Comparison of ENCODE assay signal across 13 cellular contexts in the genomic region with DNA sequence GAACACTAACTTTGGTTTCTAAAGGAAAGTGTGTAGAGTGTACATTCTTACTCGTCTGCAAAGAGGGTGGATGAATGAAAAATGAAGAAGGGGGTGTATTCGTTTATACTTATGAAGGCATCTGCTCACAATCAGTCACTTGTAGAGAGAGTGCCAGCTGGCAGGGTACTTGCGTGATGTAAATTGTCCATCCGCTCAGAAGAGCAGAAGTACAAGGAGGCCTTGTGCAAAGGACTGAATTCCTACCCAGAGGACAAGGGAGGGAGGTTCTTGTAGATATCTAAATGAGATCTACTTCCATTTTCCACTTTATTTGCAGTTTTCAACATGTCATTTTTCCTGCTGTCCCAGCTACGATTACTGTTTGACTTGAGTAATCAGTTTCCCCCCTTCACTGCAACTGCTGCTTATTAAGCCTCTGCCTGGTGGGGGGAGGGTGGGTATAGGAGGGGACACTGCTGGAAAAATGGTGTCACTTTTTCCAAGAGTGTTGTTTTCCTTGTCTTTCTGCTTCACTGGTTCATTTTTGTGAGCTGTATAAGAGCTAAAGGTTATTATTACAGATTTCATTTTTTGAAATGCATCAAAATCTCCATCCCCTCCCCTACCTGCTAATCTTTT.
DNase-seq lines count a peak whose midpoint lies in the region; ATAC-seq, FAIRE-seq and TF ChIP-seq lines count a peak whose summit lies in the region.
"Had no signal": no experiment of that assay in that cellular context is flagged by ENCODE, and none has a peak within 500 bp of the region (broad histone marks: within the 10 kb centered on the region; RNA-seq: fewer than 3 reads in every experiment).

No MANE protein-coding gene starts in this region.

- CTCF ChIA-PET in IMR-90 (lab: Yijun Ruan, JAX) = interaction anchor here (0.7 to 1.4 kb wide), 2 partner anchors 60 to 128 kb away, joined by 3 to 4 read pairs; no protein-coding TSS in a partner anchor
- CTCF ChIA-PET in OCI-LY7 (lab: Charles Lee; ENCODE audit: unreplicated experiment) = interaction anchor here (0.6 kb wide), 1 partner anchor 34 kb away, joined by 4 read pairs; no protein-coding TSS in a partner anchor
- CTCF ChIA-PET in T-cell (lab: Charles Lee) = no interaction called here

- no peak for TF ChIP-seq CTCF in IMR-90 (conservative IDR thresholded peaks at IDR 0.05; ENCODE audit: low read depth, low read length)
- no peak for TF ChIP-seq CTCF in astrocyte (IDR thresholded peaks at IDR 0.05; ENCODE audit: insufficient read depth, low read depth, low read length)
- TF ChIP-seq CTCF in left lung (IDR thresholded peaks at IDR 0.05) = no peak
- TF ChIP-seq CTCF in OCI-LY7 (conservative IDR thresholded peaks at IDR 0.05; ENCODE audit: low read length) = no peak

- H3K14ac ChIP-seq in IMR-90 (replicated peaks; ENCODE audit: low read depth, low read length) = peak overlapping the region; percentile 48; the same call in 1 of the 2 replicates

- no peak overlapping the region for H2AK9ac ChIP-seq in IMR-90 (replicated peaks; ENCODE audit: low read depth, low read length, poor library complexity)

- peaks cover 28% of the 10 kb centered on the region for H3K9me1 ChIP-seq in IMR-90 (ENCODE audit: insufficient read depth, low read length)

- TF ChIP-seq POLR2A in IMR-90 (IDR thresholded peaks at IDR 0.05; ENCODE audit: low read depth, low read length) = no peak

- H3K4me3 Mint-ChIP-seq in astrocyte (ENCODE audit: unreplicated experiment) (no peak overlapping the region), T-cell (no peak overlapping the region)
- H3K4me3 Mint-ChIP-seq: activated T-cell treated with anti-CD3 and anti-CD28 coated beads, Interleukin-2, amount 50 U/mL, for 72 hours; T-helper 1 cell treated with Interleukin-12 subunit alpha and Interleukin-12 subunit beta and Interleukin-4 antibody, amounts not matched to agents 30 μg/mL and 1 μg/mL, for 36 hours had no signal

- peak overlapping the region; percentile 68; the same call in 1 of the 2 replicates for H3K27ac ChIP-seq in IMR-90 (ENCODE audit: insufficient read depth, low read length)
- no peak overlapping the region for H3K27ac ChIP-seq in astrocyte (ENCODE audit: low read depth, low read length)
- H3K27ac ChIP-seq in left lung = peak overlapping the region; percentile 19 to 49
- H3K27ac ChIP-seq in stomach smooth muscle (ENCODE audit: low read length) = peak overlapping the region; percentile 68
- no peak overlapping the region for H3K27ac ChIP-seq in OCI-LY7 (ENCODE audit: low read depth, low read length, poor library complexity, severe bottlenecking)

- no peak overlapping the region for H3K56ac ChIP-seq in IMR-90 (ENCODE audit: extremely low read depth, insufficient read depth, low read length)

- no peak overlapping the region for H4K8ac ChIP-seq in IMR-90 (ENCODE audit: low read depth in 2 of 2, low read length in 2 of 2)

- WGBS in IMR-90 (ENCODE audit: extremely low coverage in 2 of 2, insufficient read length in 1 of 2), 2 experiments = 0% methylated on average over 2 of the region's 5 CpGs; no CpG with 5 or more reads in 1 of the 2 experiments

- intact Hi-C loops in IMR-90 (cut with micrococcal nuclease) = no loop called here
- intact Hi-C loops in left lung (cut with DNase I) = no loop called here
- intact Hi-C loops in OCI-LY7 (cut with micrococcal nuclease; ENCODE audit: unreplicated experiment) = no loop called here

- dilution Hi-C loops in IMR-90 (cut with HindIII; ENCODE audit: low sequenced_read_pairs, unreplicated experiment) = no loop called here

- H3K79me2 ChIP-seq in astrocyte (ENCODE audit: insufficient read depth, low read length) = peaks cover 100% of the 10 kb centered on the region
- H3K79me2 ChIP-seq in OCI-LY7 (ENCODE audit: insufficient read depth, low read depth, low read length) = no peaks in the 10 kb centered on the region

- peak overlapping the region; percentile 13; the same call in 1 of the 2 replicates for H3K23ac ChIP-seq in IMR-90 (ENCODE audit: low read depth, low read length)

- H2BK5ac ChIP-seq in IMR-90 (ENCODE audit: low read depth, low read length, poor library complexity, severe bottlenecking) = peak overlapping the region; percentile 15

- no peak overlapping the region for H2BK120ac ChIP-seq in IMR-90 (ENCODE audit: low read depth, low read length)

- no peak for FAIRE-seq in astrocyte (lab: Jason Lieb, UNC)

- H3K9me3 Mint-ChIP-seq in astrocyte (ENCODE audit: unreplicated experiment) (no peaks in the 10 kb centered on the region), T-cell (no peaks in the 10 kb centered on the region)
- H3K9me3 Mint-ChIP-seq: activated T-cell treated with anti-CD3 and anti-CD28 coated beads, Interleukin-2, amount 50 U/mL, for 72 hours; T-helper 1 cell treated with Interleukin-12 subunit alpha and Interleukin-12 subunit beta and Interleukin-4 antibody, amounts not matched to agents 30 μg/mL and 1 μg/mL, for 36 hours had no signal

- 0 out of 2 replicates have a peak overlapping the region, but pooled peaks have one; percentile 5 for H4K91ac ChIP-seq in IMR-90 (ENCODE audit: insufficient read depth, low read depth, low read length)

- peaks cover 62% of the 10 kb centered on the region for H4K20me1 ChIP-seq in IMR-90 (ENCODE audit: insufficient read depth, low read length)
- H4K20me1 ChIP-seq in astrocyte (ENCODE audit: insufficient read depth, low read length) = peaks cover 95% of the 10 kb centered on the region
- H4K20me1 ChIP-seq in OCI-LY7 (ENCODE audit: insufficient read depth, low read length) = peaks cover 5% of the 10 kb centered on the region; the same call in 1 of the 2 replicates

- DNase-seq in IMR-90 = peak; percentile 82
- peak; percentile 79 for DNase-seq in astrocyte (ENCODE audit: low read depth)
- DNase-seq in left lung = no peak
- no peak for DNase-seq in stimulated activated CD4-positive, alpha-beta T cell treated with anti-CD3 and anti-CD28 coated beads, Interleukin-4, amount 100 ng/mL, for 4 hours
- no peak for DNase-seq in effector CD8-positive, alpha-beta T cell (lab: John Stamatoyannopoulos, UW)
- no peak for DNase-seq in OCI-LY7 (ENCODE audit: low spot score)
- DNase-seq in T-cell = no peak
- DNase-seq: activated T-cell treated with anti-CD3 and anti-CD28 coated beads, Interleukin-2, amount 50 U/mL, for 72 hours; GDM1; NCI-H1092; stimulated activated CD4-positive, alpha-beta T cell treated with anti-CD3 and anti-CD28 coated beads, Interleukin-1b, Interleukin-23, amount 100 ng/mL, for 48 hours had no signal

- H4K5ac ChIP-seq in IMR-90 (ENCODE audit: low read depth, low read length) = peak overlapping the region; percentile 42; the same call in 1 of the 2 replicates

- peaks cover 9 to 77% of the 10 kb centered on the region in 2 experiments; a peak in 3 of 4 replicates for H3K79me1 ChIP-seq in IMR-90 (ENCODE audit: low read depth in 1 of 2, low read length in 2 of 2)

- H2AFZ ChIP-seq in IMR-90 (replicated peaks; ENCODE audit: low read length, poor library complexity) (no peak overlapping the region), astrocyte (ENCODE audit: low read depth, low read length) (no peak overlapping the region), OCI-LY7 (ENCODE audit: low read length) (no peak overlapping the region)

- H3K27ac Mint-ChIP-seq in astrocyte (ENCODE audit: unreplicated experiment) = no peak overlapping the region
- H3K27ac Mint-ChIP-seq in T-cell = no peak overlapping the region
- H3K27ac Mint-ChIP-seq: activated T-cell treated with anti-CD3 and anti-CD28 coated beads, Interleukin-2, amount 50 U/mL, for 72 hours; T-helper 1 cell treated with Interleukin-12 subunit alpha and Interleukin-12 subunit beta and Interleukin-4 antibody, amounts not matched to agents 30 μg/mL and 1 μg/mL, for 36 hours had no signal

- BruUV-seq in IMR-90 (replicated peaks; lab: Mats Ljungman, UMichigan) (no TSS peak), OCI-LY7 (replicated peaks; lab: Mats Ljungman, UMichigan) (no TSS peak)

- peak overlapping the region; percentile 14; the same call in 1 of the 2 replicates for H2AK5ac ChIP-seq in IMR-90 (ENCODE audit: low read depth, low read length)

- POLR2A ChIA-PET in IMR-90 (lab: Charles Lee; ENCODE audit: unreplicated experiment) (no interaction called here), OCI-LY7 (lab: Charles Lee) (interaction anchor here (0.6 to 1.5 kb wide), 5 partner anchors 13 to 327 kb away, joined by 3 to 5 read pairs (median 3); no protein-coding TSS in a partner anchor), T-cell (lab: Charles Lee) (no interaction called here)

- no peaks in the 10 kb centered on the region for H3K36me3 Mint-ChIP-seq in astrocyte (ENCODE audit: low read depth, unreplicated experiment)
- no peaks in the 10 kb centered on the region for H3K36me3 Mint-ChIP-seq in T-cell

- ATAC-seq in IMR-90 (ENCODE audit: low read depth) (peak; percentile 46), left lung (peak; percentile 48), T-cell (replicated peaks in 1 of 4) (no peak)
- ATAC-seq: activated T-cell treated with anti-CD3 and anti-CD28 coated beads, Interleukin-2, amount 50 U/mL, for 72 hours had no signal

- H2BK20ac ChIP-seq in IMR-90 (ENCODE audit: low read depth, low read length) = no peak overlapping the region

- H3K9me3 ChIP-seq in IMR-90 (ENCODE audit: control insufficient read depth, insufficient read depth, low read length) (no peaks in the 10 kb centered on the region), astrocyte (ENCODE audit: insufficient read depth, low read depth, low read length) (no peaks in the 10 kb centered on the region), left lung (no peaks in the 10 kb centered on the region), stomach smooth muscle (ENCODE audit: control insufficient read depth in 2 of 2, low read length in 2 of 2) (no peaks in the 10 kb centered on the region), OCI-LY7 (ENCODE audit: low read length) (no peaks in the 10 kb centered on the region)

- H3K9ac ChIP-seq in IMR-90 (ENCODE audit: low read depth, low read length) (no peak overlapping the region), astrocyte (ENCODE audit: low read length) (no peak overlapping the region), stomach smooth muscle (ENCODE audit: low read length in 2 of 2) (no peak overlapping the region)

- H3K4me2 ChIP-seq in IMR-90 (ENCODE audit: low read depth, low read length) = peak overlapping the region; percentile 58
- no peak overlapping the region for H3K4me2 ChIP-seq in astrocyte (ENCODE audit: low read length)
- H3K4me2 ChIP-seq in OCI-LY7 (ENCODE audit: low read length) = no peak overlapping the region; the same call in 1 of the 2 replicates

- no peak overlapping the region for H3K4ac ChIP-seq in IMR-90 (ENCODE audit: low read depth, low read length)

- H3K9me2 ChIP-seq in OCI-LY7 (ENCODE audit: insufficient read depth, low read length) = no peaks in the 10 kb centered on the region

- H3K4me1 Mint-ChIP-seq in astrocyte (ENCODE audit: low read depth, unreplicated experiment) (peaks cover 45% of the 10 kb centered on the region), T-cell (no peaks in the 10 kb centered on the region)

- no peak for TF ChIP-seq RAD21 in IMR-90 (IDR thresholded peaks at IDR 0.05; ENCODE audit: low read length)

- H3K4me1 ChIP-seq in IMR-90 (ENCODE audit: control insufficient read depth, insufficient read depth, low read length) (peaks cover 20% of the 10 kb centered on the region), astrocyte (ENCODE audit: insufficient read depth, low read length) (peaks cover 19% of the 10 kb centered on the region), left lung (peaks cover 20 to 21% of the 10 kb centered on the region in 2 donors), stomach smooth muscle (ENCODE audit: control insufficient read depth, insufficient read depth, low read length) (peaks cover 21% of the 10 kb centered on the region), OCI-LY7 (ENCODE audit: insufficient read depth, low read length, poor library complexity, severe bottlenecking) (peaks cover 7% of the 10 kb centered on the region)

- H3K27me3 ChIP-seq in IMR-90 (ENCODE audit: control insufficient read depth, insufficient read depth, low read length) = no peaks in the 10 kb centered on the region
- H3K27me3 ChIP-seq in astrocyte (ENCODE audit: insufficient read depth, low read length) = no peaks in the 10 kb centered on the region
- no peaks in the 10 kb centered on the region for H3K27me3 ChIP-seq in left lung
- H3K27me3 ChIP-seq in stomach smooth muscle (ENCODE audit: control insufficient read depth in 1 of 2, insufficient read depth in 2 of 2, low read length in 2 of 2) = no peaks in the 10 kb centered on the region

- in situ Hi-C loops in IMR-90 (cut with MboI; ENCODE audit: low sequenced_read_pairs) = no loop called here

- peak overlapping the region; percentile 46; the same call in 1 of the 2 replicates for H3K18ac ChIP-seq in IMR-90 (ENCODE audit: low read depth, low read length)

- H2BK15ac ChIP-seq in IMR-90 (ENCODE audit: low read depth, low read length) = no peak overlapping the region

- H3K4me3 ChIP-seq in IMR-90 (ENCODE audit: insufficient read depth, low read depth, low read length) (no peak overlapping the region), astrocyte (ENCODE audit: insufficient read depth, low read depth, low read length) (no peak overlapping the region), left lung (no peak overlapping the region), stomach smooth muscle (ENCODE audit: low read length in 2 of 2) (peak overlapping the region in 1 of 2 donors; percentile 17), OCI-LY7 (ENCODE audit: low read depth, low read length, poor library complexity, severe bottlenecking) (no peak overlapping the region)

- H3K36me3 ChIP-seq in IMR-90 (ENCODE audit: control insufficient read depth, insufficient read depth, low read length) (no peaks in the 10 kb centered on the region), astrocyte (ENCODE audit: insufficient read depth, low read length) (no peaks in the 10 kb centered on the region), left lung (no peaks in the 10 kb centered on the region), stomach smooth muscle (ENCODE audit: control insufficient read depth in 2 of 2, insufficient read depth in 2 of 2, low read length in 2 of 2) (no peaks in the 10 kb centered on the region), OCI-LY7 (ENCODE audit: insufficient read depth, low read length) (no peaks in the 10 kb centered on the region)

- no peaks in the 10 kb centered on the region for H3K27me3 Mint-ChIP-seq in astrocyte (ENCODE audit: low read depth, unreplicated experiment)
- H3K27me3 Mint-ChIP-seq in T-cell = peaks cover 11 to 20% of the 10 kb centered on the region in 2 donors

Comparison
In these comparisons a context has a peak if more than half of its experiments do, and no peak if none do; other contexts are left out.
1. ATAC-seq: peak in IMR-90 (single experiment) and left lung (single experiment); none in T-cell (0 of 4).
2. DNase-seq: peak in IMR-90 (single experiment) and astrocyte (single experiment); none in left lung (0 of 2), stimulated activated CD4-positive, alpha-beta T cell treated with anti-CD3 and anti-CD28 coated beads, Interleukin-4, amount 100 ng/mL, for 4 hours (0 of 2), effector CD8-positive, alpha-beta T cell (single experiment), OCI-LY7 (single experiment) and T-cell (0 of 34).
3. H3K27ac ChIP-seq: peak in IMR-90 (single experiment), left lung (2 of 2) and stomach smooth muscle (single experiment); none in astrocyte (single experiment) and OCI-LY7 (single experiment).
4. CTCF ChIA-PET loops: an anchor here in IMR-90 (0.7 to 1.4 kb wide) and OCI-LY7 (0.6 kb wide); none called in T-cell.